In the genomic region with DNA sequence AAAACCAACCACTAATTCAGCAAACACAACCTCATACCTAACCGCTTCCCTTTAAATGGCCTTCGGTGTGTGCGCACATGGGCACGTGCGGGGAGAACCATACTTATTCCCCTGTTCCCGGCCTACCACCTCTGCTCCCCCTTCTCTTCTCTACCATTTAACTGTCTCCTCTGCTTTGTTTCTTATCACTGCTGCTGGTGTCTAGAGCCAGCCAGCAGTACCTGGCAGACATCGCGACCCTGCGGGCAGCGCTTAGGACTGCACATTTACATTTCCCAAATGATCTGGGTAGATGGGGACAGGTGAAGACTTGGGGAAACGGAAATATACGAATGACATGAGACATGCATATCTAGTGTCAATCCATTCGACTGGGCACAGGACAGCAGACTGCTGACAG, we compare ENCODE assay signal across 1 cellular context.
TF ChIP-seq lines count a peak whose summit lies in the region.

No MANE protein-coding gene starts in this region.

TF ChIP-seq in HepG2, 621 proteins besides CTCF, POLR2A, EP300 and RAD21:
- TF ChIP-seq, protein P1, sequence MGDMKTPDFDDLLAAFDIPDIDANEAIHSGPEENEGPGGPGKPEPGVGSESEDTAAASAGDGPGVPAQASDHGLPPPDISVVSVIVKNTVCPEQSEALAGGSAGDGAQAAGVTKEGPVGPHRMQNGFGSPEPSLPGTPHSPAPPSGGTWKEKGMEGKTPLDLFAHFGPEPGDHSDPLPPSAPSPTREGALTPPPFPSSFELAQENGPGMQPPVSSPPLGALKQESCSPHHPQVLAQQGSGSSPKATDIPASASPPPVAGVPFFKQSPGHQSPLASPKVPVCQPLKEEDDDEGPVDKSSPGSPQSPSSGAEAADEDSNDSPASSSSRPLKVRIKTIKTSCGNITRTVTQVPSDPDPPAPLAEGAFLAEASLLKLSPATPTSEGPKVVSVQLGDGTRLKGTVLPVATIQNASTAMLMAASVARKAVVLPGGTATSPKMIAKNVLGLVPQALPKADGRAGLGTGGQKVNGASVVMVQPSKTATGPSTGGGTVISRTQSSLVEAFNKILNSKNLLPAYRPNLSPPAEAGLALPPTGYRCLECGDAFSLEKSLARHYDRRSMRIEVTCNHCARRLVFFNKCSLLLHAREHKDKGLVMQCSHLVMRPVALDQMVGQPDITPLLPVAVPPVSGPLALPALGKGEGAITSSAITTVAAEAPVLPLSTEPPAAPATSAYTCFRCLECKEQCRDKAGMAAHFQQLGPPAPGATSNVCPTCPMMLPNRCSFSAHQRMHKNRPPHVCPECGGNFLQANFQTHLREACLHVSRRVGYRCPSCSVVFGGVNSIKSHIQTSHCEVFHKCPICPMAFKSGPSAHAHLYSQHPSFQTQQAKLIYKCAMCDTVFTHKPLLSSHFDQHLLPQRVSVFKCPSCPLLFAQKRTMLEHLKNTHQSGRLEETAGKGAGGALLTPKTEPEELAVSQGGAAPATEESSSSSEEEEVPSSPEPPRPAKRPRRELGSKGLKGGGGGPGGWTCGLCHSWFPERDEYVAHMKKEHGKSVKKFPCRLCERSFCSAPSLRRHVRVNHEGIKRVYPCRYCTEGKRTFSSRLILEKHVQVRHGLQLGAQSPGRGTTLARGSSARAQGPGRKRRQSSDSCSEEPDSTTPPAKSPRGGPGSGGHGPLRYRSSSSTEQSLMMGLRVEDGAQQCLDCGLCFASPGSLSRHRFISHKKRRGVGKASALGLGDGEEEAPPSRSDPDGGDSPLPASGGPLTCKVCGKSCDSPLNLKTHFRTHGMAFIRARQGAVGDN (CRISPR knock-in tag; IDR thresholded peaks at IDR 0.05), result no peak
- 0 out of 2 replicates have a peak, but pooled peaks have one; percentile 7 for TF ChIP-seq POLR2G (IDR thresholded peaks at IDR 0.05; ENCODE audit: low read depth, low read length)
- TF ChIP-seq, protein P2, sequence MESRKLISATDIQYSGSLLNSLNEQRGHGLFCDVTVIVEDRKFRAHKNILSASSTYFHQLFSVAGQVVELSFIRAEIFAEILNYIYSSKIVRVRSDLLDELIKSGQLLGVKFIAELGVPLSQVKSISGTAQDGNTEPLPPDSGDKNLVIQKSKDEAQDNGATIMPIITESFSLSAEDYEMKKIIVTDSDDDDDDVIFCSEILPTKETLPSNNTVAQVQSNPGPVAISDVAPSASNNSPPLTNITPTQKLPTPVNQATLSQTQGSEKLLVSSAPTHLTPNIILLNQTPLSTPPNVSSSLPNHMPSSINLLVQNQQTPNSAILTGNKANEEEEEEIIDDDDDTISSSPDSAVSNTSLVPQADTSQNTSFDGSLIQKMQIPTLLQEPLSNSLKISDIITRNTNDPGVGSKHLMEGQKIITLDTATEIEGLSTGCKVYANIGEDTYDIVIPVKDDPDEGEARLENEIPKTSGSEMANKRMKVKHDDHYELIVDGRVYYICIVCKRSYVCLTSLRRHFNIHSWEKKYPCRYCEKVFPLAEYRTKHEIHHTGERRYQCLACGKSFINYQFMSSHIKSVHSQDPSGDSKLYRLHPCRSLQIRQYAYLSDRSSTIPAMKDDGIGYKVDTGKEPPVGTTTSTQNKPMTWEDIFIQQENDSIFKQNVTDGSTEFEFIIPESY (CRISPR knock-in tag; IDR thresholded peaks at IDR 0.05), result peak; percentile 43; the same call in 1 of the 2 replicates
